8 cellular contexts compared by ENCODE assay signal in genomic region chr11:60924110-60924905, GRCh38. TPM values are rescaled to one million over a fixed set of nuclear protein-coding genes. Genes with fewer than 3 reads are reported as not detected.
DNase-seq lines count a peak whose midpoint lies in the region; ATAC-seq and TF ChIP-seq lines count a peak whose summit lies in the region.

A gene with protein sequence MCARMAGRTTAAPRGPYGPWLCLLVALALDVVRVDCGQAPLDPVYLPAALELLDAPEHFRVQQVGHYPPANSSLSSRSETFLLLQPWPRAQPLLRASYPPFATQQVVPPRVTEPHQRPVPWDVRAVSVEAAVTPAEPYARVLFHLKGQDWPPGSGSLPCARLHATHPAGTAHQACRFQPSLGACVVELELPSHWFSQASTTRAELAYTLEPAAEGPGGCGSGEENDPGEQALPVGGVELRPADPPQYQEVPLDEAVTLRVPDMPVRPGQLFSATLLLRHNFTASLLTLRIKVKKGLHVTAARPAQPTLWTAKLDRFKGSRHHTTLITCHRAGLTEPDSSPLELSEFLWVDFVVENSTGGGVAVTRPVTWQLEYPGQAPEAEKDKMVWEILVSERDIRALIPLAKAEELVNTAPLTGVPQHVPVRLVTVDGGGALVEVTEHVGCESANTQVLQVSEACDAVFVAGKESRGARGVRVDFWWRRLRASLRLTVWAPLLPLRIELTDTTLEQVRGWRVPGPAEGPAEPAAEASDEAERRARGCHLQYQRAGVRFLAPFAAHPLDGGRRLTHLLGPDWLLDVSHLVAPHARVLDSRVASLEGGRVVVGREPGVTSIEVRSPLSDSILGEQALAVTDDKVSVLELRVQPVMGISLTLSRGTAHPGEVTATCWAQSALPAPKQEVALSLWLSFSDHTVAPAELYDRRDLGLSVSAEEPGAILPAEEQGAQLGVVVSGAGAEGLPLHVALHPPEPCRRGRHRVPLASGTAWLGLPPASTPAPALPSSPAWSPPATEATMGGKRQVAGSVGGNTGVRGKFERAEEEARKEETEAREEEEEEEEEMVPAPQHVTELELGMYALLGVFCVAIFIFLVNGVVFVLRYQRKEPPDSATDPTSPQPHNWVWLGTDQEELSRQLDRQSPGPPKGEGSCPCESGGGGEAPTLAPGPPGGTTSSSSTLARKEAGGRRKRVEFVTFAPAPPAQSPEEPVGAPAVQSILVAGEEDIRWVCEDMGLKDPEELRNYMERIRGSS (plus strand): TSS chr11:60924460. CDS start chr11:60924634, 174 bp downstream.

- H3K27ac ChIP-seq in GM23338 (ENCODE audit: low read depth), result no peak within 1 kb of the TSS
- no peak within 1 kb of the TSS for H3K27ac ChIP-seq in adrenal gland
- H3K27ac ChIP-seq in cardiac muscle cell, result no peak within 1 kb of the TSS
- H3K27ac ChIP-seq in osteoblast (ENCODE audit: low read depth, low read length), result no peak within 1 kb of the TSS

- in situ Hi-C loops in Caki2 (cut with HindIII; ENCODE audit: low pct_unique_long_range_greater_than_20kb, low sequenced_read_pairs), result no loop called here

- H3F3A ChIP-seq in GM23338 (replicated peaks; ENCODE audit: low read depth), result no peaks in the 10 kb centered on the region

- peak within 1 kb of the TSS; percentile 91 for H3K4me3 Mint-ChIP-seq in GM23338

- H3K36me3 Mint-ChIP-seq in GM23338 (ENCODE audit: low read depth), result peaks cover 55% of the 10 kb centered on the region

- H3K9me3 Mint-ChIP-seq in GM23338, result no peaks in the 10 kb centered on the region; the same call in 2 of the 3 replicates

- H3K9me2 ChIP-seq in GM23338 (ENCODE audit: insufficient read depth), result no peaks in the 10 kb centered on the region

- peak; percentile 85 for ATAC-seq in GM23338
- ATAC-seq in HG02981 (IDR thresholded peaks at IDR 0.05; ENCODE audit: unreplicated experiment), result no peak
- ATAC-seq in HG03135 (IDR thresholded peaks at IDR 0.05; ENCODE audit: unreplicated experiment), result no peak

- intact Hi-C loops in adrenal gland (cut with DNase I), result no loop called here

- DNase-seq in Caki2 (ENCODE audit: low read depth) (peak; percentile 61), GM23338 (ENCODE audit: low spot score) (peak; percentile 93), NCI-H345 (lab: John Stamatoyannopoulos, UW) (peak; percentile 83), adrenal gland (peak; percentile 53 to 79 (median 78)), cardiac muscle cell (ENCODE audit: low read depth in 1 of 2, low spot score in 1 of 2) (peak; percentile 71 to 87), osteoblast (ENCODE audit: insufficient read length, low spot score, missing footprints) (peak; percentile 100)

- 0 to 3% (median 1%) methylated on average over 13 to 69 of the region's 69 CpGs for WGBS in adrenal gland, 4 donors

- no peak within 1 kb of the TSS for H3K27ac Mint-ChIP-seq in GM23338

- no peaks in the 10 kb centered on the region for H3K36me3 ChIP-seq in GM23338 (ENCODE audit: insufficient read depth)
- H3K36me3 ChIP-seq in adrenal gland (replicated peaks in 1 of 2), result peaks cover 0 to 34% of the 10 kb centered on the region in 2 donors
- H3K36me3 ChIP-seq in cardiac muscle cell, result peaks cover 28% of the 10 kb centered on the region
- peaks cover 11% of the 10 kb centered on the region for H3K36me3 ChIP-seq in osteoblast (ENCODE audit: insufficient read depth, low read length)

- H3K4me1 Mint-ChIP-seq in GM23338, result peaks cover 25% of the 10 kb centered on the region

- H3K4me1 ChIP-seq in GM23338 (ENCODE audit: insufficient read depth) (peaks cover 6% of the 10 kb centered on the region), adrenal gland (replicated peaks in 1 of 2) (peaks cover 15 to 28% of the 10 kb centered on the region in 2 donors), cardiac muscle cell (ENCODE audit: low read depth) (no peaks in the 10 kb centered on the region), osteoblast (ENCODE audit: insufficient read depth, low read length) (peaks cover 15% of the 10 kb centered on the region)

- no peak for TF ChIP-seq CTCF in GM23338 (conservative IDR thresholded peaks at IDR 0.05; ENCODE audit: low read depth in 2 of 2)
- no peak for TF ChIP-seq CTCF in adrenal gland (IDR thresholded peaks at IDR 0.05)
- no peak for TF ChIP-seq CTCF in cardiac muscle cell (IDR thresholded peaks at IDR 0.05; ENCODE audit: low read depth, low read length)
- no peak for TF ChIP-seq CTCF in osteoblast (IDR thresholded peaks at IDR 0.05; ENCODE audit: extremely low read depth, low read depth, low read length)

- H3K27me3 Mint-ChIP-seq in GM23338 (ENCODE audit: insufficient read depth, low read depth, poor library complexity), result peaks cover 15% of the 10 kb centered on the region

- peak within 1 kb of the TSS; percentile 91 for H3K4me3 ChIP-seq in GM23338
- H3K4me3 ChIP-seq in adrenal gland, result peak within 1 kb of the TSS in 2 of 4 donors; percentile 28 to 90
- peak within 1 kb of the TSS; percentile 85 for H3K4me3 ChIP-seq in cardiac muscle cell
- H3K4me3 ChIP-seq in osteoblast (ENCODE audit: insufficient read depth, low read length), result peak within 1 kb of the TSS; percentile 74

- H3K9me3 ChIP-seq in adrenal gland (replicated peaks in 1 of 3) (no peaks in the 10 kb centered on the region), cardiac muscle cell (ENCODE audit: low read depth) (no peaks in the 10 kb centered on the region), osteoblast (ENCODE audit: low read depth, low read length) (no peaks in the 10 kb centered on the region)

- H3K27me3 ChIP-seq in GM23338 (ENCODE audit: insufficient read depth), result peaks cover 10% of the 10 kb centered on the region; the same call in 1 of the 2 replicates
- no peaks in the 10 kb centered on the region for H3K27me3 ChIP-seq in adrenal gland
- no peaks in the 10 kb centered on the region for H3K27me3 ChIP-seq in cardiac muscle cell
- H3K27me3 ChIP-seq in osteoblast (ENCODE audit: insufficient read depth, low read length), result no peaks in the 10 kb centered on the region

- H3K79me2 ChIP-seq in GM23338 (replicated peaks; ENCODE audit: insufficient read depth) (peaks cover 3% of the 10 kb centered on the region; the same call in 1 of the 2 replicates), osteoblast (ENCODE audit: insufficient read depth, low read length) (no peaks in the 10 kb centered on the region)

- peak in 1 of 2 donors; percentile 26 for TF ChIP-seq POLR2A in adrenal gland (IDR thresholded peaks at IDR 0.05)

- H4K20me1 ChIP-seq in GM23338 (replicated peaks; ENCODE audit: insufficient read depth) (peaks cover 10% of the 10 kb centered on the region; the same call in 1 of the 2 replicates), osteoblast (ENCODE audit: insufficient read depth, low read length) (no peaks in the 10 kb centered on the region)

- peak within 1 kb of the TSS; percentile 90 for H3K4me2 ChIP-seq in GM23338
- H3K4me2 ChIP-seq in osteoblast (ENCODE audit: insufficient read depth, low read length), result peak within 1 kb of the TSS; percentile 84

- H2AFZ ChIP-seq in GM23338 (peak within 1 kb of the TSS; percentile 95), osteoblast (ENCODE audit: low read length) (peak within 1 kb of the TSS; percentile 68)

TF ChIP-seq in GM23338, 12 proteins besides CTCF, POLR2A, EP300 and RAD21:
- TF ChIP-seq, protein P1, sequence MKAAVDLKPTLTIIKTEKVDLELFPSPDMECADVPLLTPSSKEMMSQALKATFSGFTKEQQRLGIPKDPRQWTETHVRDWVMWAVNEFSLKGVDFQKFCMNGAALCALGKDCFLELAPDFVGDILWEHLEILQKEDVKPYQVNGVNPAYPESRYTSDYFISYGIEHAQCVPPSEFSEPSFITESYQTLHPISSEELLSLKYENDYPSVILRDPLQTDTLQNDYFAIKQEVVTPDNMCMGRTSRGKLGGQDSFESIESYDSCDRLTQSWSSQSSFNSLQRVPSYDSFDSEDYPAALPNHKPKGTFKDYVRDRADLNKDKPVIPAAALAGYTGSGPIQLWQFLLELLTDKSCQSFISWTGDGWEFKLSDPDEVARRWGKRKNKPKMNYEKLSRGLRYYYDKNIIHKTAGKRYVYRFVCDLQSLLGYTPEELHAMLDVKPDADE (IDR thresholded peaks at IDR 0.05), result no peak
- no peak for TF ChIP-seq ZNF114 (CRISPR knock-in tag; IDR thresholded peaks at IDR 0.05)
- no peak for TF ChIP-seq EZH2phosphoT487 (IDR thresholded peaks at IDR 0.05; ENCODE audit: unreplicated experiment)
- TF ChIP-seq ZNF331 (CRISPR knock-in tag; IDR thresholded peaks at IDR 0.05; ENCODE audit: low read depth), result no peak
- TF ChIP-seq NANOG (IDR thresholded peaks at IDR 0.05; ENCODE audit: borderline replicate concordance), result no peak

RNA-seq across cellular contexts. Expression of the gene that starts here (rescaled TPM):
- total RNA-seq in Caki2 (2014; rRNA removed; shearing (Covaris generic); ENCODE audit: low replicate concordance), result 33.6 and 36.7 TPM in 2 replicates
- total RNA-seq in GM23338 (2014; rRNA removed; shearing (Covaris generic)), result 51.9 and 96.6 TPM in 2 replicates
- polyA plus RNA-seq in GM23338 (2016; fragmentation: Nextera tagmentation; extraction: Ambion mirVana), result 36.2 and 38.5 TPM in 2 replicates
- 10 to 100 TPM; 14.4 to 66.1 (median 36.5) TPM for total RNA-seq in adrenal gland
- 10 to 100 TPM in 2 of 3 donors, 1 to 10 TPM in 1; 3.4 to 48.9 (median 37.9) TPM for polyA plus RNA-seq in adrenal gland
- 154 and 188 TPM in 2 replicates for total RNA-seq in cardiac muscle cell
- polyA plus RNA-seq in cardiac muscle cell, result 143 and 176 TPM in 2 replicates
- total RNA-seq in osteoblast, result 12.1 and 19.5 TPM in 2 replicates
